Comparison of ENCODE assay signal across 25 cellular contexts in genomic region chr2:343355-343754, GRCh38. TPM values are rescaled to one million over a fixed set of nuclear protein-coding genes. Genes with fewer than 3 reads are reported as not detected.
"Had no signal": no experiment of that assay in that cellular context is flagged by ENCODE, and none has a peak within 500 bp of the region (broad histone marks: within the 10 kb centered on the region; RNA-seq: fewer than 3 reads in every experiment).

No MANE protein-coding gene starts in this region.

- H3K4me2 ChIP-seq: KMS-11 had no signal

- ATAC-seq: HepG2, K562 had no signal

- DNase-seq: IMR-90; Kasumi-1; MM.1S; NCI-H1092 treated with DMSO at 0.1 percent for 48 hours; NCI-H1436; NCI-H187 treated with DMSO at 0.1 percent for 48 hours; NCI-H2029 treated with DMSO at 0.1 percent for 48 hours; NCI-H226; NCI-H446; NCI-H510A; NCI-H524 treated with DMSO at 0.1 percent for 48 hours; NCI-H69; NCI-H774; NK-92 treated with Interleukin-12 subunit alpha and Interleukin-12 subunit beta, amount 100 ng/mL, for 24 hours; OCI-M1; Right ventricle myocardium superior; RPMI8226; SIG-M5 had no signal

- H3K27ac ChIP-seq: KMS-11, SJSA1, SK-N-MC had no signal

- H3K9me3 ChIP-seq: SJSA1 had no signal

- H3K4me1 ChIP-seq: SJSA1 had no signal

- H3K4me3 ChIP-seq: K562, SJSA1, SK-N-MC had no signal

- H3K36me3 ChIP-seq: SJSA1 had no signal

RNA-seq across cellular contexts. Expression of gene ALKAL2, which starts 55.5 kb away (rescaled TPM):
- total RNA-seq: HT1080, IMR-90, K562, M059J, Right ventricle myocardium superior, SJSA1 had no signal
- polyA plus RNA-seq: IMR-90, K562 had no signal
